Comparison of ENCODE assay signal across 10 cellular contexts in genomic region chr9:137320555-137321384, GRCh38. TPM values are rescaled to one million over a fixed set of nuclear protein-coding genes. Genes with fewer than 3 reads are reported as not detected.
DNase-seq lines count a peak whose midpoint lies in the region; ATAC-seq and TF ChIP-seq lines count a peak whose summit lies in the region.
"Had no signal": no experiment of that assay in that cellular context is flagged by ENCODE, and none has a peak within 500 bp of the region (broad histone marks: within the 10 kb centered on the region; RNA-seq: fewer than 3 reads in every experiment).

No MANE protein-coding gene starts in this region.

- no peaks in the 10 kb centered on the region for H3K9me3 Mint-ChIP-seq in WTC11

- no peak for TF ChIP-seq CTCF in WTC11 (IDR thresholded peaks at IDR 0.05)

- no peak overlapping the region for H3K4me3 ChIP-seq in H7 (ENCODE audit: insufficient read depth, low read depth, low read length)
- no peak overlapping the region for H3K4me3 ChIP-seq in mesendoderm (ENCODE audit: low read length)

- H3K36me3 ChIP-seq in H7 (replicated peaks; ENCODE audit: control insufficient read depth, insufficient read depth, low read length) (no peaks in the 10 kb centered on the region), mesendoderm (ENCODE audit: control insufficient read depth, insufficient read depth, low read length) (no peaks in the 10 kb centered on the region)

- H3K4me1 ChIP-seq in mesendoderm (ENCODE audit: control insufficient read depth, low read depth, low read length): no peaks in the 10 kb centered on the region

- H2BK15ac ChIP-seq in mesendoderm (replicated peaks; ENCODE audit: low read depth): no peak overlapping the region

- H3K27me3 ChIP-seq in H7 (ENCODE audit: control insufficient read depth, insufficient read depth, low read length) (no peaks in the 10 kb centered on the region), mesendoderm (ENCODE audit: insufficient read depth, low read length, poor library complexity) (no peaks in the 10 kb centered on the region)

- no peak overlapping the region for H3K4ac ChIP-seq in mesendoderm (ENCODE audit: low read depth, low read length)

- H2AK5ac ChIP-seq in mesendoderm (ENCODE audit: low read length): no peak overlapping the region

- H3K4me1 Mint-ChIP-seq in WTC11: 0 out of 2 replicates have a peak, but pooled peaks cover 5% of the 10 kb centered on the region

- WGBS in mesendoderm (ENCODE audit: extremely low coverage, insufficient coverage, low lambda C conversion rate): no CpG with 5 or more reads among the region's 24 CpGs

- no peak overlapping the region for H2BK120ac ChIP-seq in mesendoderm (ENCODE audit: low read depth, low read length)

- peak; percentile 1 for DNase-seq in AG08395 (ENCODE audit: low spot score)
- DNase-seq in H7: peak; percentile 86
- DNase-seq in WTC11 (ENCODE audit: low spot score): peak; percentile 40
- peak; percentile 47 for DNase-seq in left lobe of liver (ENCODE audit: low spot score)
- no peak for DNase-seq in NK-92 (lab: John Stamatoyannopoulos, UW; ENCODE audit: unreplicated experiment)
- DNase-seq in mesendoderm: no peak
- DNase-seq: DMS 273 treated with DMSO at 0.1 percent for 48 hours, NCI-H187 had no signal

- no peak overlapping the region for H3K4me2 ChIP-seq in mesendoderm (ENCODE audit: low read length)

- no peak overlapping the region for H3K23ac ChIP-seq in mesendoderm (ENCODE audit: low read length)

- no peak overlapping the region for H3K18ac ChIP-seq in mesendoderm (ENCODE audit: low read length)

- CTCF ChIA-PET in WTC11 (lab: Charles Lee): interaction anchor here (1.3 to 6.6 kb wide), 5 partner anchors 17 to 102 kb away, joined by 5 to 172 read pairs (median 7); partner anchors contain the start of genes EXD3, NOXA1 and NRARP

- no peak overlapping the region for H3K4me3 Mint-ChIP-seq in WTC11

- no peaks in the 10 kb centered on the region for H3K79me1 ChIP-seq in mesendoderm (ENCODE audit: low read length)

- H3K9ac ChIP-seq in mesendoderm (ENCODE audit: low read length): no peak overlapping the region

- H4K8ac ChIP-seq in mesendoderm (ENCODE audit: low read depth, low read length): no peak overlapping the region

- H3K36me3 Mint-ChIP-seq in WTC11: no peaks in the 10 kb centered on the region

- no peak overlapping the region for H3K56ac ChIP-seq in mesendoderm (ENCODE audit: low read length)

- POLR2A ChIA-PET in WTC11 (lab: Charles Lee): interaction anchor here (1.0 to 1.7 kb wide), 2 partner anchors 13 to 134 kb away, joined by 3 to 6 read pairs; no protein-coding TSS in a partner anchor

- H3K79me2 ChIP-seq in mesendoderm (ENCODE audit: control insufficient read depth, insufficient read depth, low read length): no peaks in the 10 kb centered on the region

- H3K27me3 Mint-ChIP-seq in WTC11 (ENCODE audit: low read depth): no peaks in the 10 kb centered on the region

- H4K5ac ChIP-seq in mesendoderm (ENCODE audit: low read length): no peak overlapping the region

- no peak overlapping the region for H2BK5ac ChIP-seq in mesendoderm (ENCODE audit: low read length)

- ATAC-seq in WTC11: peak; percentile 9
- peak; percentile 12 for ATAC-seq in left lobe of liver
- no peak for ATAC-seq in HG02884 (IDR thresholded peaks at IDR 0.05; ENCODE audit: unreplicated experiment)
- no peak for ATAC-seq in GM18519 (IDR thresholded peaks at IDR 0.05; ENCODE audit: low FRiP score, unreplicated experiment)

- no peak overlapping the region for H3K27ac ChIP-seq in mesendoderm (ENCODE audit: low read depth, low read length)

- H3K27ac Mint-ChIP-seq in WTC11: no peak overlapping the region

TF ChIP-seq in WTC11, 78 proteins besides CTCF, POLR2A, EP300 and RAD21 (continues in another document):
- TF ChIP-seq E2F1 (CRISPR knock-in tag; IDR thresholded peaks at IDR 0.05) (no peak), ZNF425 (CRISPR knock-in tag; conservative IDR thresholded peaks at IDR 0.05) (no peak), ZNF423 (CRISPR knock-in tag; IDR thresholded peaks at IDR 0.05) (peak; percentile 99), CREB1 (CRISPR knock-in tag; IDR thresholded peaks at IDR 0.05) (no peak), SMAD3 (CRISPR knock-in tag; IDR thresholded peaks at IDR 0.05; ENCODE audit: borderline replicate concordance) (no peak), PREB (CRISPR knock-in tag; IDR thresholded peaks at IDR 0.05; ENCODE audit: borderline replicate concordance) (no peak), NR1H2 (CRISPR knock-in tag; IDR thresholded peaks at IDR 0.05) (no peak), ETV6 (CRISPR knock-in tag; IDR thresholded peaks at IDR 0.05) (0 out of 2 replicates have a peak, but pooled peaks have one; percentile 33), AR (CRISPR knock-in tag; IDR thresholded peaks at IDR 0.05) (no peak), CBFB (CRISPR knock-in tag; IDR thresholded peaks at IDR 0.05; ENCODE audit: low read depth) (no peak), ERG (CRISPR knock-in tag; IDR thresholded peaks at IDR 0.05) (no peak)

RNA-seq across cellular contexts. Expression of gene NRARP, which starts 18.7 kb away (rescaled TPM):
- total RNA-seq in H7 (2014; rRNA removed; shearing (Covaris generic)): 27.7 and 34.8 TPM in 2 replicates
- total RNA-seq in WTC11 (2021): 46.7 to 52.4 TPM (median 51.5 TPM) in 3 replicates
- 1.3 TPM for total RNA-seq in left lobe of liver
- polyA plus RNA-seq in mesendoderm (2013, experiment 1 of 2): 4.0 TPM
- polyA plus RNA-seq in mesendoderm (2013, experiment 2 of 2): 4.5 TPM

RNA-seq across cellular contexts. Expression of gene TOR4A, which starts 43.2 kb away (rescaled TPM):
- total RNA-seq in H7 (2014; rRNA removed; shearing (Covaris generic)): 21.3 and 23.2 TPM in 2 replicates
- 7.3 to 11.8 TPM (median 11.3 TPM) in 3 replicates for total RNA-seq in WTC11 (2021)
- 3.6 TPM for total RNA-seq in left lobe of liver
- polyA plus RNA-seq in mesendoderm (2013, experiment 1 of 2): 4.1 TPM
- polyA plus RNA-seq in mesendoderm (2013, experiment 2 of 2): 4.0 TPM

Comparison
In these comparisons a context has a peak if more than half of its experiments do, and no peak if none do; other contexts are left out.
1. DNase-seq: peak in AG08395 (single experiment), H7 (single experiment), WTC11 (single experiment) and left lobe of liver (single experiment); none in NK-92 (single experiment) and mesendoderm (single experiment).
2. ATAC-seq: peak in WTC11 (single experiment) and left lobe of liver (single experiment); none in HG02884 (single experiment) and GM18519 (single experiment).
3. RNA of gene NRARP, which starts 18.7 kb away (total RNA-seq): 46.7 to 52.4 TPM in WTC11 and 27.7 to 34.8 TPM in H7; 1.3 TPM in left lobe of liver (single experiment); every median in the first group is over 10 times any median in the second.